In the genomic region with DNA sequence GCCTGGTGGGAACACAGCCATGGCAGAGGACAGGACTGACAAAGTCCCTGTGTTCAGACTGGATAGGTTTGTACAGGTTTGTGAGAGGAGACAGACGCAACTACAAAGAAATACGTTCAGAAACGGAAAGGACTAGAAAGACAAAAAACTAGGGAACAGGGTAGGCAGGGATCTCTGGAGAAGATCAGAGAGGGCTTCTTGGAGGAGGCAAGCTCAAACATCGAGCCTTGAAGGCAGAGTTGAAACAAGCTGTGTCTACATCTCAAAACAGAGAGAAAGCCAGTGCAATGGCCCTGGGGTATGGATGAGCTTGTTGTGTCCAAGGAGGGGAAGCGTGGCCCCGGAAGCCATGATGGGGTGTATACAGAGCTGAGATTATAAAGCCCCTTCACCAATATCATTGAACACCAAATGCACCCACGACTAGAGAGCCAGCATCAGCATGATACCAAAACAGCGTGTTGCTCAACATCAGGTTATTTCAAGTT, we compare ENCODE assay signal across 18 cellular contexts.
"Had no signal": no experiment of that assay in that cellular context is flagged by ENCODE, and none has a peak within 500 bp of the region (broad histone marks: within the 10 kb centered on the region; RNA-seq: fewer than 3 reads in every experiment).

No MANE protein-coding gene starts in this region.

- H3K36me3 ChIP-seq: adrenal gland, right lobe of liver, spleen, thoracic aorta had no signal

- H3K27me3 ChIP-seq: adrenal gland, right lobe of liver had no signal

- DNase-seq: activated B cell treated with CpG ODN at 0.5 μM for 24 hours; activated CD4-positive, alpha-beta T cell treated with anti-CD3 and anti-CD28 coated beads for 48 hours; activated CD8-positive, alpha-beta memory T cell treated with anti-CD3 and anti-CD28 coated beads, Interleukin-2, amount 50 U/mL, for 4 hours; activated CD8-positive, alpha-beta T cell treated with anti-CD3 and anti-CD28 coated beads, Interleukin-2, amount 10 ng/mL, durations not matched to agents 7 days and 5 days; activated effector memory CD4-positive, alpha-beta T cell treated with anti-CD3 and anti-CD28 coated beads, Interleukin-2, amount 50 U/mL, for 16 hours; activated T-cell treated with anti-CD3 and anti-CD28 coated beads, Interleukin-2, amount 50 U/mL, for 48 hours; adrenal gland; central memory CD4-positive, alpha-beta T cell; effector CD8-positive, alpha-beta T cell; foreskin melanocyte; kidney glomerular epithelial cell; right lobe of liver; spleen; T-helper 17 cell had no signal

- H3K27ac Mint-ChIP-seq: activated B cell treated with CpG ODN at 0.5 μM for 24 hours; activated CD8-positive, alpha-beta T cell treated with anti-CD3 and anti-CD28 coated beads, Interleukin-2, amount 10 ng/mL, durations not matched to agents 7 days and 5 days; stimulated activated naive CD8-positive, alpha-beta T cell treated with anti-CD3 and anti-CD28 coated beads, Interleukin-15, Interleukin-2, amounts not matched to agents 100 ng/mL and 50 ng/mL, for 24 hours; T-helper 17 cell had no signal

- H3K9me3 Mint-ChIP-seq: activated B cell treated with CpG ODN at 0.5 μM for 24 hours; activated naive CD4-positive, alpha-beta T cell treated with anti-CD3 and anti-CD28 coated beads, Interleukin-2, amount 50 U/mL, for 24 hours; stimulated activated naive CD8-positive, alpha-beta T cell treated with anti-CD3 and anti-CD28 coated beads, Interleukin-15, Interleukin-2, amounts not matched to agents 100 ng/mL and 50 ng/mL, for 24 hours had no signal

- ATAC-seq: activated CD8-positive, alpha-beta T cell treated with anti-CD3 and anti-CD28 coated beads, Interleukin-2, amount 10 ng/mL, durations not matched to agents 7 days and 5 days; T-helper 17 cell had no signal

- H3K4me3 Mint-ChIP-seq: activated B cell treated with CpG ODN at 0.5 μM for 24 hours; activated CD8-positive, alpha-beta T cell treated with anti-CD3 and anti-CD28 coated beads, Interleukin-2, amount 10 ng/mL, durations not matched to agents 7 days and 5 days; activated naive CD4-positive, alpha-beta T cell treated with anti-CD3 and anti-CD28 coated beads, Interleukin-2, amount 50 U/mL, for 24 hours; stimulated activated naive CD8-positive, alpha-beta T cell treated with anti-CD3 and anti-CD28 coated beads, Interleukin-15, Interleukin-2, amounts not matched to agents 100 ng/mL and 50 ng/mL, for 24 hours; T-helper 17 cell had no signal

- H3K27ac ChIP-seq: right lobe of liver had no signal

- H3K9me3 ChIP-seq: adrenal gland, right lobe of liver, spleen, thoracic aorta had no signal

- H3K4me1 Mint-ChIP-seq: activated B cell treated with CpG ODN at 0.5 μM for 24 hours; activated naive CD4-positive, alpha-beta T cell treated with anti-CD3 and anti-CD28 coated beads, Interleukin-2, amount 50 U/mL, for 24 hours; T-helper 17 cell had no signal

- H3K36me3 Mint-ChIP-seq: activated naive CD4-positive, alpha-beta T cell treated with anti-CD3 and anti-CD28 coated beads, Interleukin-2, amount 50 U/mL, for 24 hours had no signal

- H3K4me3 ChIP-seq: adrenal gland, coronary artery, right lobe of liver, spleen, thoracic aorta had no signal
